ENCODE assay signal across 1 cellular context in genomic region chr15:67130166-67130565, GRCh38.
TF ChIP-seq lines count a peak whose summit lies in the region.

No MANE protein-coding gene starts in this region.

TF ChIP-seq in IMR-90, 13 proteins besides CTCF, POLR2A, EP300 and RAD21 (continued from another document):
- TF ChIP-seq USF2 (IDR thresholded peaks at IDR 0.05; ENCODE audit: low read depth, low read length), result no peak
- TF ChIP-seq RFX5 (IDR thresholded peaks at IDR 0.05; ENCODE audit: low read depth, low read length), result no peak
- TF ChIP-seq CEBPB (IDR thresholded peaks at IDR 0.05; ENCODE audit: low read depth, low read length), result no peak
- no peak for TF ChIP-seq MAZ (IDR thresholded peaks at IDR 0.05; ENCODE audit: borderline replicate concordance, low read depth, low read length)
- TF ChIP-seq CHD1 (IDR thresholded peaks at IDR 0.05; ENCODE audit: low read depth, low read length), result no peak
- TF ChIP-seq ELK1 (IDR thresholded peaks at IDR 0.05; ENCODE audit: borderline replicate concordance, low read depth, low read length), result no peak
- TF ChIP-seq RCOR1 (IDR thresholded peaks at IDR 0.05; ENCODE audit: insufficient replicate concordance, low read length), result no peak
